Comparison of ENCODE assay signal across 11 cellular contexts in the genomic region with DNA sequence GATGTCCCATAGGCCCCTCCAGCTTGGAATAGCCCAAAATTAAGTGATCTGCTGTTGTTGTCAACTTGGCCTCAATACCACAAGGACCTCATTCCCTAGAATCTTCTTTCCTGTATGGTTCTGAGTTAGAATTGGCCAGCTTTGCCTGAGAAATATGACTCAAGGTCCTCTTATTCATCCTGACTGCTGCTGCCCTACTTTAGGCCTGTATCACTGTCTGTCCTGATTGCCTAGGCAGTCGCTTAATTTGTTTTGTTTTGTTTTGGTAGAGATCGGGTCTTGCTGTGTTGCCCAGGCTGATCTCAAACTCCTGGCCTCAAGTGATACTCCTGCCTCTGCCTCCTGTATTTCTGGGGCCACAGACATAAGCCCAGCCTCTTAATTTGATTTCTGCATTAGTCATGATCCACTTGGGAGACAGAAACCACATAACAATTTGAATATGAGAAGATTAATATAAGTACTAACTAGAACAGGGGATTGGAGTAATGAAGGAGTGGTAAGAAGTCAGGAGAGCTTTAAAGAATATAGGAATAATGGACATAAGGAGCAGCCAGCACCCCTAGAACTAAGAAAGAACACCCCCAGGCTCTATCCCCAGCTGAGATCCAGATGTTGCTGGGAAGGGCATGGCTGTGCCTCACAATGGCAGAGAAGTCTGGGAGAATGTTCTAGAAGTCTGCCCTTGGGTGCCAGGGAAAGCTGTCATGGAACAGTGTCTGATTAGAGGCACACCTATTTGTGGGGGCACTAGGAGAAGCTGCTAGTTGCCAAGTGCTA. TPM values are rescaled to one million over a fixed set of nuclear protein-coding genes. Genes with fewer than 3 reads are reported as not detected.
DNase-seq lines count a peak whose midpoint lies in the region; ATAC-seq and TF ChIP-seq lines count a peak whose summit lies in the region.
"Had no signal": no experiment of that assay in that cellular context is flagged by ENCODE, and none has a peak within 500 bp of the region (broad histone marks: within the 10 kb centered on the region; RNA-seq: fewer than 3 reads in every experiment).

No MANE protein-coding gene starts in this region.

- H3K4me1 ChIP-seq in mesendoderm (ENCODE audit: control insufficient read depth, low read depth, low read length) (no peaks in the 10 kb centered on the region), uterus (no peaks in the 10 kb centered on the region)
- H3K4me1 ChIP-seq: pancreas had no signal

- H3K9ac ChIP-seq in mesendoderm (ENCODE audit: low read length): peak overlapping the region; percentile 36

- TF ChIP-seq POLR2A in uterus (IDR thresholded peaks at IDR 0.05): no peak

- peak; percentile 20 for ATAC-seq in HG02642 (IDR thresholded peaks at IDR 0.05; ENCODE audit: poor library complexity, unreplicated experiment)
- ATAC-seq in activated CD8-positive, alpha-beta T cell treated with anti-CD3 and anti-CD28 coated beads, Interleukin-2, amount 10 ng/mL, durations not matched to agents 7 days and 5 days: peak; percentile 42

- H3K4ac ChIP-seq in mesendoderm (ENCODE audit: low read depth, low read length): no peak overlapping the region

- H3K27me3 Mint-ChIP-seq in activated CD8-positive, alpha-beta T cell treated with anti-CD3 and anti-CD28 coated beads, Interleukin-2, amount 10 ng/mL, durations not matched to agents 7 days and 5 days (ENCODE audit: low read depth): no peaks in the 10 kb centered on the region

- H3K36me3 Mint-ChIP-seq in activated CD8-positive, alpha-beta T cell treated with anti-CD3 and anti-CD28 coated beads, Interleukin-2, amount 10 ng/mL, durations not matched to agents 7 days and 5 days (ENCODE audit: low read depth): peaks cover 9% of the 10 kb centered on the region

- no peaks in the 10 kb centered on the region for H3K36me3 ChIP-seq in mesendoderm (ENCODE audit: control insufficient read depth, insufficient read depth, low read length)
- H3K36me3 ChIP-seq in uterus: no peaks in the 10 kb centered on the region
- H3K36me3 ChIP-seq: pancreas had no signal

- no peak overlapping the region for H3K4me3 ChIP-seq in mesendoderm (ENCODE audit: low read length)
- H3K4me3 ChIP-seq in uterus: no peak overlapping the region
- H3K4me3 ChIP-seq: heart right ventricle, pancreas had no signal

- no peak overlapping the region for H2BK15ac ChIP-seq in mesendoderm (replicated peaks; ENCODE audit: low read depth)

- intact Hi-C loops in uterus (cut with DNase I; ENCODE audit: low total_unique reads): loop anchor here (5.0 to 10.0 kb wide), 2 partner anchors 218 to 246 kb away; no protein-coding TSS in a partner anchor

- TF ChIP-seq CTCF in uterus (IDR thresholded peaks at IDR 0.05): no peak

- no peak overlapping the region for H3K23ac ChIP-seq in mesendoderm (ENCODE audit: low read length)

- CTCF ChIA-PET in activated CD8-positive, alpha-beta T cell treated with anti-CD3 and anti-CD28 coated beads, Interleukin-2, amount 10 ng/mL, durations not matched to agents 7 days and 5 days (lab: Charles Lee): interaction anchor here (0.7 to 6.4 kb wide), 88 partner anchors 9 to 874 kb away, joined by 3 to 292 read pairs (median 5); partner anchors contain the start of genes ATP6V1G1, TMEM268 and WHRN

- no peak overlapping the region for H2BK5ac ChIP-seq in mesendoderm (ENCODE audit: low read length)

- H4K8ac ChIP-seq in mesendoderm (ENCODE audit: low read depth, low read length): no peak overlapping the region

- no peaks in the 10 kb centered on the region for H3K79me1 ChIP-seq in mesendoderm (ENCODE audit: low read length)

- H3K4me1 Mint-ChIP-seq in activated CD8-positive, alpha-beta T cell treated with anti-CD3 and anti-CD28 coated beads, Interleukin-2, amount 10 ng/mL, durations not matched to agents 7 days and 5 days (ENCODE audit: low read depth): peaks cover 19% of the 10 kb centered on the region

- DNase-seq in EL (peak; percentile 23), mesendoderm (no peak), uterus (no peak), substantia nigra (lab: John Stamatoyannopoulos, UW) (no peak), NCI-H446 (lab: John Stamatoyannopoulos, UW) (no peak), GDM1 (lab: John Stamatoyannopoulos, UW) (no peak)
- DNase-seq in activated CD8-positive, alpha-beta T cell treated with anti-CD3 and anti-CD28 coated beads, Interleukin-2, amount 10 ng/mL, durations not matched to agents 7 days and 5 days: no peak

- no CpG with 5 or more reads among the region's 2 CpGs for WGBS in mesendoderm (ENCODE audit: extremely low coverage, insufficient coverage, low lambda C conversion rate)

- H2AK5ac ChIP-seq in mesendoderm (ENCODE audit: low read length): no peak overlapping the region

- no peaks in the 10 kb centered on the region for H3K9me3 Mint-ChIP-seq in activated CD8-positive, alpha-beta T cell treated with anti-CD3 and anti-CD28 coated beads, Interleukin-2, amount 10 ng/mL, durations not matched to agents 7 days and 5 days (ENCODE audit: insufficient read depth)

- H3K4me3 Mint-ChIP-seq in activated CD8-positive, alpha-beta T cell treated with anti-CD3 and anti-CD28 coated beads, Interleukin-2, amount 10 ng/mL, durations not matched to agents 7 days and 5 days: no peak overlapping the region

- H2BK120ac ChIP-seq in mesendoderm (ENCODE audit: low read depth, low read length): no peak overlapping the region

- H3K18ac ChIP-seq in mesendoderm (ENCODE audit: low read length): no peak overlapping the region

- H4K5ac ChIP-seq in mesendoderm (ENCODE audit: low read length): no peak overlapping the region

- no peak overlapping the region for H3K4me2 ChIP-seq in mesendoderm (ENCODE audit: low read length)

- peak overlapping the region; percentile 42 for H3K56ac ChIP-seq in mesendoderm (ENCODE audit: low read length)

- peak overlapping the region; percentile 70 for H3K27ac Mint-ChIP-seq in activated CD8-positive, alpha-beta T cell treated with anti-CD3 and anti-CD28 coated beads, Interleukin-2, amount 10 ng/mL, durations not matched to agents 7 days and 5 days

- H3K9me3 ChIP-seq in uterus: no peaks in the 10 kb centered on the region
- H3K9me3 ChIP-seq: pancreas had no signal

- POLR2A ChIA-PET in activated CD8-positive, alpha-beta T cell treated with anti-CD3 and anti-CD28 coated beads, Interleukin-2, amount 10 ng/mL, durations not matched to agents 7 days and 5 days (lab: Charles Lee): interaction anchor here (0.6 to 2.3 kb wide), 11 partner anchors 9 to 320 kb away, joined by 3 to 27 read pairs (median 3); partner anchors contain the start of gene ATP6V1G1

- no peaks in the 10 kb centered on the region for H3K79me2 ChIP-seq in mesendoderm (ENCODE audit: control insufficient read depth, insufficient read depth, low read length)

- H3K27me3 ChIP-seq in mesendoderm (ENCODE audit: insufficient read depth, low read length, poor library complexity): no peaks in the 10 kb centered on the region
- H3K27me3 ChIP-seq in uterus: no peaks in the 10 kb centered on the region
- H3K27me3 ChIP-seq: heart right ventricle, pancreas had no signal

- no peak overlapping the region for H3K27ac ChIP-seq in mesendoderm (ENCODE audit: low read depth, low read length)
- no peak overlapping the region for H3K27ac ChIP-seq in uterus
- H3K27ac ChIP-seq in substantia nigra (ENCODE audit: low read depth, low read length, poor library complexity, severe bottlenecking): no peak overlapping the region
- H3K27ac ChIP-seq: heart right ventricle, pancreas had no signal

RNA-seq across cellular contexts. Expression of gene TEX53, which starts 4.6 kb away (rescaled TPM):
- total RNA-seq in activated CD8-positive, alpha-beta T cell treated with anti-CD3 and anti-CD28 coated beads, Interleukin-2, amount 10 ng/mL, durations not matched to agents 7 days and 5 days: not detected
- polyA plus RNA-seq in mesendoderm (2013, experiment 1 of 2): not detected
- not detected for polyA plus RNA-seq in mesendoderm (2013, experiment 2 of 2)
- total RNA-seq in uterus: not detected
- total RNA-seq: H7, heart right ventricle, pancreas had no signal
- polyA plus RNA-seq: heart right ventricle, pancreas had no signal

RNA-seq across cellular contexts. Expression of gene TEX48, which starts 29.0 kb away (rescaled TPM):
- 1 to 10 TPM in 1 of 2 experiments, under 1 TPM in 1; 0.61 to 1.7 TPM for total RNA-seq in activated CD8-positive, alpha-beta T cell treated with anti-CD3 and anti-CD28 coated beads, Interleukin-2, amount 10 ng/mL, durations not matched to agents 7 days and 5 days
- not detected for polyA plus RNA-seq in mesendoderm (2013, experiment 1 of 2)
- not detected for polyA plus RNA-seq in mesendoderm (2013, experiment 2 of 2)
- not detected for total RNA-seq in uterus
- total RNA-seq: H7, heart right ventricle, pancreas had no signal
- polyA plus RNA-seq: heart right ventricle, pancreas had no signal

RNA-seq across cellular contexts. Expression of gene TMEM268, which starts 41.9 kb away (rescaled TPM):
- total RNA-seq in activated CD8-positive, alpha-beta T cell treated with anti-CD3 and anti-CD28 coated beads, Interleukin-2, amount 10 ng/mL, durations not matched to agents 7 days and 5 days: 10 to 100 TPM; 21.3 to 23.3 TPM
- polyA plus RNA-seq in mesendoderm (2013, experiment 1 of 2): 8.0 TPM
- 8.4 TPM for polyA plus RNA-seq in mesendoderm (2013, experiment 2 of 2)
- 10 to 100 TPM in 2 of 4 donors, 1 to 10 TPM in 2; 4.1 to 16.5 (median 8.5) TPM for total RNA-seq in uterus
